ENCODE assay signal across 3 cellular contexts in the genomic region with DNA sequence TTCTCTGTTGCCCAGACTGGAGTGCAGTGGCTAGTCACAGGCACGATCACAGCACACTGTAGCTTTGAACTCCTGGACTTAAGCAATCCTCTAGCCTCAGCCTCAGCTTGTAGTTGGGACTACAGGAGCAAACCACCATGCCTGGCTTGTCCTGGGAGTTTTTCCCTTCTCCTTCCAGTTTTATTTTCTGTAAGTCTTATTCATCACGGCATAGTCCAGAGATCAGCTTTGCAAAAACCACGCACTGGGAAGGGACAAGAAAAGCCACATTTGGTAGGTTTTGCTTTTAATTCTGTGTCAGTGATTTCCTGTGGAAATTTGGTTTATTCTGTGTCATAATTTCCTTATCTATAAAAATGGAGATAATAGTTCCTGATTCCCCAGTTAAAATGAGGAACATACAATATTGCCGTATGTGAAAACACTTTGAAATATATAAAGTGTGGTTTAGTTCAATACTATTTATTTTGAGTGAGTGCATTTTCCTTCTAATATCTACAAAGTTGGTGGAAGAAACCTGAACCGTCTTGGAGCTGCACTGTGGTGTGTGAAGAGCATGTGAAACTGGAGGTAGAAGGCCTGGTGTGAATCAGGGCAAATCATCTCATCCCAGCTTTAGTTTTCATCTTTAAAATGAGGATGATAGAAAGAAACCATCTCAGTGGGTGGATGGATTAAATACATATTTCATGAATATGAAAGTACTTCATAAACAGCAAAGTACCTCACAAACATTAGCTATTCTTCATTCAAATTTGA.
TF ChIP-seq lines count a peak whose summit lies in the region.

No MANE protein-coding gene starts in this region.

TF ChIP-seq in liver, 16 proteins besides CTCF, POLR2A, EP300 and RAD21:
- TF ChIP-seq, protein P1, sequence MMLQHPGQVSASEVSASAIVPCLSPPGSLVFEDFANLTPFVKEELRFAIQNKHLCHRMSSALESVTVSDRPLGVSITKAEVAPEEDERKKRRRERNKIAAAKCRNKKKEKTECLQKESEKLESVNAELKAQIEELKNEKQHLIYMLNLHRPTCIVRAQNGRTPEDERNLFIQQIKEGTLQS (IDR thresholded peaks at IDR 0.05): no peak
- peak in 1 of 2 donors; percentile 24 for TF ChIP-seq HNF4A (conservative IDR thresholded peaks at IDR 0.05)
TF ChIP-seq in liver: peak in this region for 1.

TF ChIP-seq in HepG2, 621 proteins besides CTCF, POLR2A, EP300 and RAD21:
- TF ChIP-seq, protein P2, sequence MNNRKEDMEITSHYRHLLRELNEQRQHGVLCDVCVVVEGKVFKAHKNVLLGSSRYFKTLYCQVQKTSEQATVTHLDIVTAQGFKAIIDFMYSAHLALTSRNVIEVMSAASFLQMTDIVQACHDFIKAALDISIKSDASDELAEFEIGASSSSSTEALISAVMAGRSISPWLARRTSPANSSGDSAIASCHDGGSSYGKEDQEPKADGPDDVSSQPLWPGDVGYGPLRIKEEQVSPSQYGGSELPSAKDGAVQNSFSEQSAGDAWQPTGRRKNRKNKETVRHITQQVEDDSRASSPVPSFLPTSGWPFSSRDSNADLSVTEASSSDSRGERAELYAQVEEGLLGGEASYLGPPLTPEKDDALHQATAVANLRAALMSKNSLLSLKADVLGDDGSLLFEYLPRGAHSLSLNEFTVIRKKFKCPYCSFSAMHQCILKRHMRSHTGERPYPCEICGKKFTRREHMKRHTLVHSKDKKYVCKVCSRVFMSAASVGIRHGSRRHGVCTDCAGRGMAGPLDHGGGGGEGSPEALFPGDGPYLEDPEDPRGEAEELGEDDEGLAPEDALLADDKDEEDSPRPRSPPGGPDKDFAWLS (CRISPR knock-in tag; IDR thresholded peaks at IDR 0.05; ENCODE audit: borderline replicate concordance): no peak
- TF ChIP-seq ZNF720 (CRISPR knock-in tag; IDR thresholded peaks at IDR 0.05): no peak
- TF ChIP-seq, protein P3, sequence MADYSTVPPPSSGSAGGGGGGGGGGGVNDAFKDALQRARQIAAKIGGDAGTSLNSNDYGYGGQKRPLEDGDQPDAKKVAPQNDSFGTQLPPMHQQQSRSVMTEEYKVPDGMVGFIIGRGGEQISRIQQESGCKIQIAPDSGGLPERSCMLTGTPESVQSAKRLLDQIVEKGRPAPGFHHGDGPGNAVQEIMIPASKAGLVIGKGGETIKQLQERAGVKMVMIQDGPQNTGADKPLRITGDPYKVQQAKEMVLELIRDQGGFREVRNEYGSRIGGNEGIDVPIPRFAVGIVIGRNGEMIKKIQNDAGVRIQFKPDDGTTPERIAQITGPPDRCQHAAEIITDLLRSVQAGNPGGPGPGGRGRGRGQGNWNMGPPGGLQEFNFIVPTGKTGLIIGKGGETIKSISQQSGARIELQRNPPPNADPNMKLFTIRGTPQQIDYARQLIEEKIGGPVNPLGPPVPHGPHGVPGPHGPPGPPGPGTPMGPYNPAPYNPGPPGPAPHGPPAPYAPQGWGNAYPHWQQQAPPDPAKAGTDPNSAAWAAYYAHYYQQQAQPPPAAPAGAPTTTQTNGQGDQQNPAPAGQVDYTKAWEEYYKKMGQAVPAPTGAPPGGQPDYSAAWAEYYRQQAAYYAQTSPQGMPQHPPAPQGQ (CRISPR knock-in tag; IDR thresholded peaks at IDR 0.05; ENCODE audit: borderline replicate concordance): no peak
- TF ChIP-seq MIXL1 (CRISPR knock-in tag; IDR thresholded peaks at IDR 0.05): no peak
- TF ChIP-seq FOXK2 (IDR thresholded peaks at IDR 0.05): no peak
- no peak for TF ChIP-seq ZNF629 (CRISPR knock-in tag; conservative IDR thresholded peaks at IDR 0.05)
- TF ChIP-seq, protein P4, sequence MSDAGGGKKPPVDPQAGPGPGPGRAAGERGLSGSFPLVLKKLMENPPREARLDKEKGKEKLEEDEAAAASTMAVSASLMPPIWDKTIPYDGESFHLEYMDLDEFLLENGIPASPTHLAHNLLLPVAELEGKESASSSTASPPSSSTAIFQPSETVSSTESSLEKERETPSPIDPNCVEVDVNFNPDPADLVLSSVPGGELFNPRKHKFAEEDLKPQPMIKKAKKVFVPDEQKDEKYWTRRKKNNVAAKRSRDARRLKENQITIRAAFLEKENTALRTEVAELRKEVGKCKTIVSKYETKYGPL (CRISPR knock-in tag; IDR thresholded peaks at IDR 0.05): no peak
- TF ChIP-seq, protein P5, sequence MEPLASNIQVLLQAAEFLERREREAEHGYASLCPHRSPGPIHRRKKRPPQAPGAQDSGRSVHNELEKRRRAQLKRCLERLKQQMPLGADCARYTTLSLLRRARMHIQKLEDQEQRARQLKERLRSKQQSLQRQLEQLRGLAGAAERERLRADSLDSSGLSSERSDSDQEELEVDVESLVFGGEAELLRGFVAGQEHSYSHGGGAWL (CRISPR knock-in tag; IDR thresholded peaks at IDR 0.05): no peak

TF ChIP-seq in endothelial cell of umbilical vein, 7 proteins besides CTCF, POLR2A, EP300 and RAD21 (continued from another document):
- TF ChIP-seq POLR2AphosphoS5 (IDR thresholded peaks at IDR 0.05; ENCODE audit: insufficient read depth, low read depth, low read length) (no peak), FOS (IDR thresholded peaks at IDR 0.05; ENCODE audit: borderline replicate concordance, insufficient read depth, low read length) (no peak), MYC (IDR thresholded peaks at IDR 0.05; ENCODE audit: low read depth, low read length) (no peak), EZH2 (IDR thresholded peaks at IDR 0.05; ENCODE audit: borderline replicate concordance, low read depth, low read length, severe bottlenecking) (no peak)
